Comparison of ENCODE assay signal across 15 cellular contexts in the genomic region with DNA sequence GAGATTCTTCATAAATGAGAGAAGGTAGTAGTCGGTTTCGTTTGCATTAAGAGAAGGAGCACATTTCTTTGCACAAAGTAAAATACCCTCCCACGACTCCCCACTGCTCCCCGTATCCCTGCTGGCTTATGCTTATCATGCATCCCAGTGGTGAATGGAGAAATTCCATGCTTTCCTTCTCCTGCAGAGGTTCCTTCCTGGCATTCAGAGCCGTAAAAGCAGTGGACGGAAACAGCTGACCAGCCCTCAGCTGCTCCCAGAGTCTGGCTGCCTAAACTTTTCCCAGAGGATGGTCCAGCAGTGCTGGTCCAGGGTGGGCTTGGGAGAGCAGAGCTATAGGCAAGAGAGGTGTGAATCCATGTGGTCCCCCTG.
DNase-seq lines count a peak whose midpoint lies in the region; ATAC-seq, FAIRE-seq and TF ChIP-seq lines count a peak whose summit lies in the region.
"Had no signal": no experiment of that assay in that cellular context is flagged by ENCODE, and none has a peak within 500 bp of the region (broad histone marks: within the 10 kb centered on the region; RNA-seq: fewer than 3 reads in every experiment).

No MANE protein-coding gene starts in this region.

- no peaks in the 10 kb centered on the region; the same call in 1 of the 2 replicates for H3K79me1 ChIP-seq in H1 (ENCODE audit: low read depth, low read length)

- H3K27me3 ChIP-seq in GM23248 (replicated peaks; ENCODE audit: insufficient read depth), result no peaks in the 10 kb centered on the region
- no peaks in the 10 kb centered on the region for H3K27me3 ChIP-seq in H1 (replicated peaks in 1 of 4; ENCODE audit: control insufficient read depth in 3 of 4, extremely low read depth in 1 of 4, insufficient read depth in 3 of 4, low read length in 3 of 4)
- no peaks in the 10 kb centered on the region for H3K27me3 ChIP-seq in gastrocnemius medialis
- H3K27me3 ChIP-seq: SJSA1 had no signal

- POLR2A ChIA-PET in H1 (lab: Charles Lee; ENCODE audit: partially characterized antibody), result interaction anchor here (1.5 kb wide), 1 partner anchor 14 kb away, joined by 4 read pairs; no protein-coding TSS in a partner anchor

- no peak overlapping the region for H2AFZ ChIP-seq in GM23248
- H2AFZ ChIP-seq in H1 (ENCODE audit: low read length), result no peak overlapping the region

- H3K9me2 ChIP-seq in GM23248 (ENCODE audit: insufficient read depth), result no peaks in the 10 kb centered on the region

- H3K23me2 ChIP-seq in H1 (ENCODE audit: low read depth, low read length), result no peaks in the 10 kb centered on the region

- no peak overlapping the region for H3K9ac ChIP-seq in GM23248
- no peak overlapping the region; a peak in 2 of 7 replicates for H3K9ac ChIP-seq in H1 (replicated peaks in 1 of 4; ENCODE audit: extremely low read depth in 1 of 4, low read depth in 3 of 4, low read length in 3 of 4)

- H3K27ac ChIP-seq in GM23248, result peak overlapping the region; percentile 83
- H3K27ac ChIP-seq in H1 (ENCODE audit: low read depth, low read length), result peak overlapping the region; percentile 25; the same call in 1 of the 2 replicates
- H3K27ac ChIP-seq in gastrocnemius medialis, result peak overlapping the region; percentile 30 to 72 (median 58)
- H3K27ac ChIP-seq: SJSA1 had no signal

- H3K56ac ChIP-seq in H1 (replicated peaks; ENCODE audit: insufficient read length, low read depth, low read length), result no peak overlapping the region

- 84% methylated on average over 5 to 6 of the region's 6 CpGs for WGBS in GM23248 (ENCODE audit: low coverage in 1 of 2, low lambda C conversion rate in 2 of 2, missing lambda C conversion rate in 2 of 2), 2 experiments
- 40% methylated on average over 6 of the region's 6 CpGs; no CpG with 5 or more reads in 1 of the 2 experiments for WGBS in H1 (ENCODE audit: extremely low coverage in 1 of 2, insufficient coverage in 1 of 2, insufficient read length in 1 of 2, insufficient replicate concordance in 2 of 2, low coverage in 1 of 2, low lambda C conversion rate in 2 of 2, missing lambda C conversion rate in 1 of 2), 2 experiments

- no peak overlapping the region for H3K4me2 ChIP-seq in GM23248 (ENCODE audit: unreplicated experiment)
- peak overlapping the region; percentile 14 to 52; a peak in 2 of 4 replicates for H3K4me2 ChIP-seq in H1 (ENCODE audit: insufficient read depth in 1 of 2, low read depth in 2 of 2, low read length in 2 of 2)

- CTCF ChIA-PET in H1 (lab: Charles Lee; ENCODE audit: partially characterized antibody), result interaction anchor here (0.7 kb wide), 1 partner anchor 44 kb away, joined by 3 read pairs; no protein-coding TSS in a partner anchor

- H3K4me1 ChIP-seq in GM23248 (ENCODE audit: insufficient read depth) (peaks cover 40% of the 10 kb centered on the region), H1 (replicated peaks in 1 of 4; ENCODE audit: control insufficient read depth in 3 of 4, insufficient read depth in 4 of 4, low read length in 3 of 4) (peaks cover 6 to 24% (median 14%) of the 10 kb centered on the region in 4 experiments), gastrocnemius medialis (peaks cover 32 to 36% of the 10 kb centered on the region in 2 donors)

- no peaks in the 10 kb centered on the region for H3K9me3 ChIP-seq in GM23248 (ENCODE audit: low read depth)
- H3K9me3 ChIP-seq in H1 (ENCODE audit: insufficient read depth in 2 of 2, low read depth in 1 of 2, low read length in 1 of 2), result no peaks in the 10 kb centered on the region
- H3K9me3 ChIP-seq in gastrocnemius medialis, result no peaks in the 10 kb centered on the region
- H3K9me3 ChIP-seq: SJSA1 had no signal

- H4K8ac ChIP-seq in H1 (ENCODE audit: extremely low read depth, insufficient read depth, low read length), result no peak overlapping the region

- no peak overlapping the region for H2AK5ac ChIP-seq in H1 (ENCODE audit: low read depth, low read length)

- H2BK12ac ChIP-seq in H1 (ENCODE audit: low read depth, low read length), result peak overlapping the region; percentile 61

- no peak overlapping the region for H3K23ac ChIP-seq in H1 (ENCODE audit: insufficient read length)

- TF ChIP-seq CTCF in H1 (IDR thresholded peaks at IDR 0.05; ENCODE audit: control extremely low read depth in 1 of 3, insufficient read depth in 1 of 3, low read depth in 1 of 3, low read length in 3 of 3), result no peak
- TF ChIP-seq CTCF in gastrocnemius medialis (IDR thresholded peaks at IDR 0.05 in 4 of 5, conservative IDR thresholded peaks at IDR 0.05 in 1 of 5), result peak in 1 of 5 experiments; percentile 7
- no peak for TF ChIP-seq CTCF in D721Med (IDR thresholded peaks at IDR 0.05; ENCODE audit: insufficient read depth, missing control alignments)

- H4K91ac ChIP-seq in H1 (replicated peaks; ENCODE audit: insufficient read length, low read length), result peak overlapping the region; percentile 8

- H2BK15ac ChIP-seq in H1 (ENCODE audit: low read length), result no peak overlapping the region

- H3K4me3 ChIP-seq in GM23248, result no peak overlapping the region
- no peak overlapping the region for H3K4me3 ChIP-seq in H1 (ENCODE audit: extremely low read depth in 1 of 4, insufficient read depth in 2 of 4, low read depth in 3 of 4, low read length in 4 of 4)
- H3K4me3 ChIP-seq in gastrocnemius medialis, result peak overlapping the region in 1 of 4 donors; percentile 12
- H3K4me3 ChIP-seq: SJSA1 had no signal

- no peak for TF ChIP-seq EP300 in H1 (IDR thresholded peaks at IDR 0.05; ENCODE audit: borderline replicate concordance in 1 of 2, low read depth in 2 of 2, low read length in 2 of 2)

- H4K20me1 ChIP-seq in GM23248 (ENCODE audit: insufficient read depth) (peaks cover 5% of the 10 kb centered on the region; the same call in 1 of the 2 replicates), H1 (replicated peaks in 1 of 2; ENCODE audit: control insufficient read depth in 1 of 2, insufficient read depth in 2 of 2, low read length in 2 of 2) (peaks cover 0 to 5% of the 10 kb centered on the region in 2 experiments)

- FAIRE-seq in H1 (lab: Jason Lieb, UNC), result no peak
- no peak for FAIRE-seq in D721Med (lab: Jason Lieb, UNC)
- FAIRE-seq: frontal cortex had no signal

- H3K36me3 ChIP-seq in GM23248 (ENCODE audit: low read depth), result peaks cover 27% of the 10 kb centered on the region; the same call in 1 of the 2 replicates
- H3K36me3 ChIP-seq in H1 (ENCODE audit: control insufficient read depth in 2 of 4, insufficient read depth in 4 of 4, low read length in 3 of 4), result no peaks in the 10 kb centered on the region
- H3K36me3 ChIP-seq in gastrocnemius medialis, result no peaks in the 10 kb centered on the region

- H2BK20ac ChIP-seq in H1 (ENCODE audit: low read length), result 0 out of 2 replicates have a peak overlapping the region, but pooled peaks have one; percentile 25

- no peak overlapping the region for H2BK120ac ChIP-seq in H1 (replicated peaks; ENCODE audit: low read depth, low read length)

- in situ Hi-C loops in GM23248 (cut with MboI) (no loop called here), gastrocnemius medialis (cut with MboI; ENCODE audit: low sequenced_read_pairs in 4 of 4) (no loop called here)

- DNase-seq in GM23248, result no peak
- no peak for DNase-seq in H1 (ENCODE audit: low read depth in 1 of 2, low spot score in 2 of 2)
- DNase-seq in islet precursor cell, result peak; percentile 69
- no peak for DNase-seq in gastrocnemius medialis
- DNase-seq in D721Med (ENCODE audit: insufficient read length, low spot score), result no peak
- DNase-seq in DMS53 treated with DMSO at 0.1 percent for 48 hours (lab: John Stamatoyannopoulos, UW; ENCODE audit: unreplicated experiment), result no peak
- no peak for DNase-seq in activated CD8-positive, alpha-beta memory T cell treated with anti-CD3 and anti-CD28 coated beads, Interleukin-2, amount 50 U/mL, for 48 hours
- no peak for DNase-seq in NCI-H146 treated with DMSO at 0.1 percent for 48 hours (lab: John Stamatoyannopoulos, UW; ENCODE audit: unreplicated experiment)
- DNase-seq: activated CD4-positive, alpha-beta T cell treated with anti-CD3 and anti-CD28 coated beads for 4 hours; activated effector memory CD4-positive, alpha-beta T cell treated with anti-CD3 and anti-CD28 coated beads, Interleukin-2, amount 50 U/mL, for 16 hours; MM.1S; NCI-H526; stimulated activated CD4-positive, alpha-beta T cell treated with anti-CD3 and anti-CD28 coated beads, Interleukin-1b, Interleukin-23, amount 100 ng/mL, for 48 hours had no signal

- peak overlapping the region; percentile 73; the same call in 1 of the 2 replicates for H2BK5ac ChIP-seq in H1 (ENCODE audit: low read depth, low read length)

- peak overlapping the region; percentile 26; the same call in 1 of the 2 replicates for H3K18ac ChIP-seq in H1 (ENCODE audit: extremely low read depth, low read length)

- H3K14ac ChIP-seq in H1 (ENCODE audit: insufficient read length), result no peak overlapping the region

- peak in 1 of 2 experiments; percentile 14; a peak in 1 of 4 replicates for TF ChIP-seq RAD21 in H1 (IDR thresholded peaks at IDR 0.05 in 1 of 2, conservative IDR thresholded peaks at IDR 0.05 in 1 of 2; ENCODE audit: low read depth in 2 of 2, low read length in 2 of 2)

- no peak overlapping the region for H3K4ac ChIP-seq in H1 (replicated peaks; ENCODE audit: insufficient read length, low read depth, low read length)

- intact Hi-C loops in gastrocnemius medialis (cut with DNase I; ENCODE audit: low total_unique reads), result no loop called here

- no peak for TF ChIP-seq POLR2A in H1 (IDR thresholded peaks at IDR 0.05; ENCODE audit: control extremely low read depth in 1 of 2, low read depth in 2 of 2, low read length in 2 of 2)
- no peak for TF ChIP-seq POLR2A in gastrocnemius medialis (IDR thresholded peaks at IDR 0.05)

- ATAC-seq in gastrocnemius medialis, result peak in 1 of 2 donors; percentile 17

- H3K79me2 ChIP-seq in GM23248 (ENCODE audit: insufficient read depth) (peaks cover 97% of the 10 kb centered on the region), H1 (ENCODE audit: control insufficient read depth in 1 of 2, insufficient read depth in 2 of 2, low read length in 2 of 2) (peaks cover 0 to 44% of the 10 kb centered on the region in 2 experiments; a peak in 2 of 4 replicates)

- H3F3A ChIP-seq in GM23248 (ENCODE audit: insufficient read depth), result peaks cover 58% of the 10 kb centered on the region

- H4K5ac ChIP-seq in H1 (ENCODE audit: insufficient read length, low read depth, low read length), result no peak overlapping the region

TF ChIP-seq in H1, 55 proteins besides CTCF, POLR2A, EP300 and RAD21 (continues in another document):
- no peak for TF ChIP-seq SRF (IDR thresholded peaks at IDR 0.05; ENCODE audit: low read depth, low read length)
- TF ChIP-seq TEAD4 (IDR thresholded peaks at IDR 0.05; ENCODE audit: low read depth, low read length), result peak; percentile 71
- no peak for TF ChIP-seq BACH1 (IDR thresholded peaks at IDR 0.05; ENCODE audit: low read length)
- no peak for TF ChIP-seq BCL11A (IDR thresholded peaks at IDR 0.05; ENCODE audit: low read depth in 2 of 2, low read length in 2 of 2)
- peak; percentile 61 for TF ChIP-seq CTBP2 (IDR thresholded peaks at IDR 0.05; ENCODE audit: borderline replicate concordance, insufficient read depth, insufficient read length, low read length)
- TF ChIP-seq POLR2AphosphoS5 (IDR thresholded peaks at IDR 0.05; ENCODE audit: low read depth, low read length), result no peak
- TF ChIP-seq SIN3A (conservative IDR thresholded peaks at IDR 0.05 in 1 of 2, IDR thresholded peaks at IDR 0.05 in 1 of 2; ENCODE audit: low read depth in 1 of 2, low read length in 2 of 2), result 0 out of 4 replicates have a peak, but pooled peaks of 1 of the 2 experiments have one; percentile 44

Comparison
In these comparisons a context has a peak if more than half of its experiments do, and no peak if none do; other contexts are left out.
1. H3K27ac ChIP-seq: peak in every context shown above with its lines; median percentile 83 in GM23248; 58 in gastrocnemius medialis; 25 in H1.